In the genomic region with DNA sequence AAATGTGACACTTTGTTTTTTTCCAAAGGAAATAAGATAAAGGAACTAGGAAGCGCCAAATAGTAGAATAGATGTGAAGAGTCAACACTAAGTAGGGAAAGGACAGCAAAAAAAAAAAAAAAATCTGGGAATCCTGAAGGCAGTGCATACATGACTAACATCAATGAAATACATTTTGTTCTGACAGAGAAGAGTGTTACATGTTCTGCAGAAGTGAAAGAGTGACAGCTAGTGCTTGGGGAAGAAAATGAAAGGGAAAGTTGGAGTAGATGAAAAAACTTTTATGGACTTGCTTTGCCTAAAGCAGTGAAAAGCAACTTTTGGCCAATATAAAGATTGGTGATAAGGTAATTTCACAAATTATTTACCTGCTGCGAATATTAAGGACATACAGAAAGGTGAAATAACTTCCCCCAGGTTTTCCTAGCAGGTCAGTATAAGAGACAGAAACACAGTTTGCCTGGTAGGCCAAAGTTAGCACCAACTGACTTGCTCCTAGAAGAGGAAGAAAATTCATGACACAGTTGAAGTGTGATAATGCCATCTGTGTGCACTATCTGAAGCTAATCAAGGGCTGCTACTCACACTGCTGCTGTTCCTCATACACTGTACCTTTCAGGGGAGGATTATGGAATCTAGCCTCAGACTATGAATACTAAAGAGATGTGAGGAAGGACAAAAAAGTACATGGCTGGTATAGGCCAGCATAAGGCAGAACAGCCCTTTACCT, we compare ENCODE assay signal across 9 cellular contexts. TPM values are rescaled to one million over a fixed set of nuclear protein-coding genes. Genes with fewer than 3 reads are reported as not detected.
DNase-seq lines count a peak whose midpoint lies in the region; ATAC-seq and TF ChIP-seq lines count a peak whose summit lies in the region.
"Had no signal": no experiment of that assay in that cellular context is flagged by ENCODE, and none has a peak within 500 bp of the region (broad histone marks: within the 10 kb centered on the region; RNA-seq: fewer than 3 reads in every experiment).

No MANE protein-coding gene starts in this region.

- H3K27me3 Mint-ChIP-seq in T-helper 2 cell treated with Interferon-gamma antibody and Interleukin-4, amounts not matched to agents 5 μg/mL and 100 μg/mL, for 36 hours (ENCODE audit: low read depth) = no peaks in the 10 kb centered on the region
- H3K27me3 Mint-ChIP-seq in Calu3 (ENCODE audit: unreplicated experiment) = no peaks in the 10 kb centered on the region

- TF ChIP-seq CTCF in GM12874 (IDR thresholded peaks at IDR 0.05; ENCODE audit: insufficient read depth, low read depth, low read length) = peak; percentile 44
- TF ChIP-seq CTCF in HEK293 (tag by site-specific recombination; IDR thresholded peaks at IDR 0.05) = no peak
- no peak for TF ChIP-seq CTCF in Calu3 (IDR thresholded peaks at IDR 0.05; ENCODE audit: unreplicated experiment)

- peaks cover 3 to 4% of the 10 kb centered on the region in 2 experiments; a peak in 2 of 3 replicates for H3K36me3 ChIP-seq in HEK293 (ENCODE audit: control insufficient read depth in 2 of 2, insufficient read depth in 1 of 2, low read length in 2 of 2)

- no peaks in the 10 kb centered on the region for H3K9me3 Mint-ChIP-seq in T-helper 2 cell treated with Interferon-gamma antibody and Interleukin-4, amounts not matched to agents 5 μg/mL and 100 μg/mL, for 36 hours
- no peaks in the 10 kb centered on the region for H3K9me3 Mint-ChIP-seq in Calu3 (ENCODE audit: low read depth, unreplicated experiment)

- no peaks in the 10 kb centered on the region for H3K9me3 ChIP-seq in HEK293 (ENCODE audit: control insufficient read depth, insufficient read depth, low read depth, low read length)
- H3K9me3 ChIP-seq: lower lobe of right lung had no signal

- intact Hi-C loops in left colon (cut with DNase I, micrococcal nuclease) (no loop called here), Calu3 (cut with micrococcal nuclease; ENCODE audit: unreplicated experiment) (no loop called here)

- H3K4me1 Mint-ChIP-seq in T-helper 2 cell treated with Interferon-gamma antibody and Interleukin-4, amounts not matched to agents 5 μg/mL and 100 μg/mL, for 36 hours (ENCODE audit: low read depth) = peaks cover 13% of the 10 kb centered on the region
- peaks cover 6% of the 10 kb centered on the region for H3K4me1 Mint-ChIP-seq in Calu3 (ENCODE audit: low read depth, unreplicated experiment)

- no peak overlapping the region for H3K4me3 Mint-ChIP-seq in T-helper 2 cell treated with Interferon-gamma antibody and Interleukin-4, amounts not matched to agents 5 μg/mL and 100 μg/mL, for 36 hours
- H3K4me3 Mint-ChIP-seq in Calu3 (ENCODE audit: low read depth, unreplicated experiment) = no peak overlapping the region

- POLR2A ChIA-PET in HEK293 (lab: Yijun Ruan, JAX) = no interaction called here

- DNase-seq in T-helper 2 cell treated with Interferon-gamma antibody and Interleukin-4, amounts not matched to agents 5 μg/mL and 100 μg/mL, for 36 hours (ENCODE audit: low spot score) = no peak
- DNase-seq in left colon (no peak), Calu3 (no peak), SW 1271 (lab: John Stamatoyannopoulos, UW) (no peak), CD1c-positive myeloid dendritic cell (ENCODE audit: extremely low spot score) (no peak), NCI-H526 treated with DMSO at 0.1 percent for 48 hours (lab: John Stamatoyannopoulos, UW) (no peak)
- DNase-seq: lower lobe of right lung had no signal

- CTCF ChIA-PET in HEK293 (lab: Yijun Ruan, JAX) (interaction anchor here (0.6 to 1.7 kb wide), 3 partner anchors 13 to 329 kb away, joined by 4 to 8 read pairs (median 4); no protein-coding TSS in a partner anchor), Calu3 (lab: Charles Lee) (no interaction called here)

- no peaks in the 10 kb centered on the region for H3K4me1 ChIP-seq in HEK293 (ENCODE audit: control insufficient read depth, insufficient read depth, low read length)

- no peak overlapping the region for H3K4me3 ChIP-seq in HEK293 (ENCODE audit: low read depth, low read length)
- H3K4me3 ChIP-seq: lower lobe of right lung had no signal

- peaks cover 37% of the 10 kb centered on the region for H3K36me3 Mint-ChIP-seq in T-helper 2 cell treated with Interferon-gamma antibody and Interleukin-4, amounts not matched to agents 5 μg/mL and 100 μg/mL, for 36 hours (ENCODE audit: low read depth)
- H3K36me3 Mint-ChIP-seq in Calu3 (ENCODE audit: insufficient read depth, unreplicated experiment) = no peaks in the 10 kb centered on the region

- peak; percentile 40 for ATAC-seq in left colon

- H3K27ac Mint-ChIP-seq in T-helper 2 cell treated with Interferon-gamma antibody and Interleukin-4, amounts not matched to agents 5 μg/mL and 100 μg/mL, for 36 hours = peak overlapping the region; percentile 32
- no peak overlapping the region for H3K27ac Mint-ChIP-seq in Calu3 (ENCODE audit: unreplicated experiment)

- BruUV-seq in Calu3 (replicated peaks; lab: Mats Ljungman, UMichigan) = no TSS peak

- no peak overlapping the region for H3K27ac ChIP-seq in HEK293 (ENCODE audit: extremely low read depth, low read depth, low read length)
- H3K27ac ChIP-seq: lower lobe of right lung had no signal

TF ChIP-seq in HEK293, 187 proteins besides CTCF, POLR2A, EP300 and RAD21:
- no peak for TF ChIP-seq ZNF561 (tag by site-specific recombination; IDR thresholded peaks at IDR 0.05; ENCODE audit: borderline replicate concordance)
- TF ChIP-seq ZFP3 (tag by site-specific recombination; IDR thresholded peaks at IDR 0.05; ENCODE audit: low read depth) = no peak
- TF ChIP-seq ZNF521 (tag by site-specific recombination; IDR thresholded peaks at IDR 0.05) = no peak
- TF ChIP-seq PRDM1 (tag by site-specific recombination; IDR thresholded peaks at IDR 0.05) = 0 out of 2 replicates have a peak, but pooled peaks have one; percentile 37
- TF ChIP-seq MYNN (tag by site-specific recombination; IDR thresholded peaks at IDR 0.05; ENCODE audit: borderline replicate concordance) = no peak
- TF ChIP-seq ZSCAN4 (tag by site-specific recombination; IDR thresholded peaks at IDR 0.05) = no peak

RNA-seq across cellular contexts. Expression of gene RANBP6, which starts 38.6 kb away (rescaled TPM):
- total RNA-seq in left colon = 1 to 10 TPM; 7.1 to 9.5 TPM
- total RNA-seq in Calu3 (2022) = 16.1 and 17.7 TPM in 2 replicates
